Comparison of ENCODE assay signal across 8 cellular contexts in genomic region chr13:26707122-26708006, GRCh38. TPM values are rescaled to one million over a fixed set of nuclear protein-coding genes. Genes with fewer than 3 reads are reported as not detected.
DNase-seq lines count a peak whose midpoint lies in the region; ATAC-seq and TF ChIP-seq lines count a peak whose summit lies in the region.

No MANE protein-coding gene starts in this region.

- H3K27me3 ChIP-seq in vagina: no peaks in the 10 kb centered on the region

- peak; percentile 41 to 75 for ATAC-seq in activated naive CD4-positive, alpha-beta T cell treated with anti-CD3 and anti-CD28 coated beads, Interleukin-2, amount 50 U/mL, for 72 hours
- no peak for ATAC-seq in GM21576 (IDR thresholded peaks at IDR 0.05; ENCODE audit: unreplicated experiment)

- H3K27me3 Mint-ChIP-seq in glutamatergic neuron (ENCODE audit: unreplicated experiment): peaks cover 1% of the 10 kb centered on the region

- H3K4me3 Mint-ChIP-seq in glutamatergic neuron (ENCODE audit: unreplicated experiment): no peak overlapping the region

- no peak overlapping the region for H3K4me3 ChIP-seq in vagina

- H3K36me3 Mint-ChIP-seq in activated naive CD4-positive, alpha-beta T cell treated with anti-CD3 and anti-CD28 coated beads, Interleukin-2, amount 50 U/mL, for 72 hours: peaks cover 0 to under 1% of the 10 kb centered on the region in 2 donors
- H3K36me3 Mint-ChIP-seq in glutamatergic neuron (ENCODE audit: unreplicated experiment): peaks cover under 1% of the 10 kb centered on the region

- no peaks in the 10 kb centered on the region for H3K4me1 ChIP-seq in vagina

- no peaks in the 10 kb centered on the region for H3K9me3 ChIP-seq in vagina

- no peak for TF ChIP-seq POLR2A in vagina (IDR thresholded peaks at IDR 0.05)

- no peaks in the 10 kb centered on the region for H3K36me3 ChIP-seq in vagina

- H3K9me3 Mint-ChIP-seq in activated naive CD4-positive, alpha-beta T cell treated with anti-CD3 and anti-CD28 coated beads, Interleukin-2, amount 50 U/mL, for 72 hours: no peaks in the 10 kb centered on the region
- peaks cover 7% of the 10 kb centered on the region for H3K9me3 Mint-ChIP-seq in glutamatergic neuron (ENCODE audit: unreplicated experiment)

- peaks cover 9% of the 10 kb centered on the region for H3K4me1 Mint-ChIP-seq in glutamatergic neuron (ENCODE audit: low read depth, unreplicated experiment)

- peak; percentile 48 for DNase-seq in DMS153 treated with DMSO at 0.1 percent for 48 hours (lab: John Stamatoyannopoulos, UW; ENCODE audit: unreplicated experiment)
- DNase-seq in HK-2 (ENCODE audit: unreplicated experiment): peak; percentile 21
- DNase-seq in NCI-H524 treated with DMSO at 0.1 percent for 48 hours (lab: John Stamatoyannopoulos, UW): peak; percentile 68
- DNase-seq in activated naive CD4-positive, alpha-beta T cell treated with anti-CD3 and anti-CD28 coated beads, Interleukin-2, amount 50 U/mL, for 72 hours (ENCODE audit: low spot score in 2 of 2): peak in 1 of 2 donors; percentile 30
- DNase-seq in glutamatergic neuron: peak; percentile 64
- peak in 8 of 10 donors; percentile 49 to 92 (median 60) for DNase-seq in posterior cingulate gyrus
- no peak for DNase-seq in vagina (ENCODE audit: extremely low spot score in 2 of 2)

- no peak overlapping the region for H3K27ac ChIP-seq in vagina

- TF ChIP-seq CTCF in glutamatergic neuron (IDR thresholded peaks at IDR 0.05; ENCODE audit: partially characterized antibody, unreplicated experiment) (peak; percentile 67), vagina (IDR thresholded peaks at IDR 0.05) (no peak)

- H3K27ac Mint-ChIP-seq in activated naive CD4-positive, alpha-beta T cell treated with anti-CD3 and anti-CD28 coated beads, Interleukin-2, amount 50 U/mL, for 72 hours: no peak overlapping the region
- H3K27ac Mint-ChIP-seq in glutamatergic neuron (ENCODE audit: unreplicated experiment): no peak overlapping the region

- intact Hi-C loops in posterior cingulate gyrus (cut with DNase I): loop anchor here (1.0 kb wide), 2 partner anchors 166 to 223 kb away; no protein-coding TSS in a partner anchor
- intact Hi-C loops in vagina (cut with DNase I): no loop called here

RNA-seq across cellular contexts. Expression of gene GPR12, which starts 53.2 kb away (rescaled TPM):
- total RNA-seq in activated naive CD4-positive, alpha-beta T cell treated with anti-CD3 and anti-CD28 coated beads, Interleukin-2, amount 50 U/mL, for 72 hours: not detected
- total RNA-seq in glutamatergic neuron (ENCODE audit: unreplicated experiment) (2.5 TPM), vagina (not detected)

Comparison
In these comparisons a context has a peak if more than half of its experiments do, and no peak if none do; other contexts are left out.
1. DNase-seq: peak in DMS153 treated with DMSO at 0.1 percent for 48 hours (single experiment), HK-2 (single experiment), NCI-H524 treated with DMSO at 0.1 percent for 48 hours (single experiment), glutamatergic neuron (single experiment) and posterior cingulate gyrus (8 of 10); none in vagina (0 of 2).